Comparison of ENCODE assay signal across 15 cellular contexts in the genomic region with DNA sequence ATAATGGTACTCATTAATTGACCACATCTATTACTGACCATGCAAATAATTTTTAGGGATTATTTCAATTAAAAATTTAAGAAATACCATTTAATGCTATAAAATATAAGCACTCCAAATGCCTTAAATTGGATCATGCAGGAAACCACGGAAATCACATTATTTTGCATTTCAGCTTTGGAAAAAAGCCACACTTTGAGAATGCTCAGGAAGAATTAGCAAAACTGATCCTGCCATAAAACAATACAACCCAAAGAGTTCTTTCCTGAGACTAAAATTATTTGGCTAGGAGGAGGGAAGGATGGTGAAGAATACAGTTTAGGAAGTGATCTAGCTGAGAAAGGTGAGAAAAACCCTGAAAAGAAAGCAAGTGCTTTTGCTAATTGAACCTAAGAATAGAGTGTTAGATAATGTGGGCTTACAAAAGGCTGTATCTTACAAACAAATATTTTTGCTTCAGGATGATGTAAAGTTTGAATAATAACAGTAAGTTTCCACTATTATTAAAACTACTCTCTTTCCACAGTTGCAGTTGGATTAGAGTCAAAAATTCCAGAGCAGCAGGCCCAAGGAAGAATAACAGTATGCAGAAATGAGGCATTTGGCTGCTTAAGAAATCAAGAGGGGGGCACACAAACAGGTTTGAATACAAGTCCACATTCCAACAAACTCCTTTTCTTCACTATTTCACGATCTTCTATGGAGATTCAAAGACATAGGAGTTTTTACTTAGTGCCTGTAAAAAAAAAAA.
DNase-seq lines count a peak whose midpoint lies in the region; ATAC-seq and TF ChIP-seq lines count a peak whose summit lies in the region.
"Had no signal": no experiment of that assay in that cellular context is flagged by ENCODE, and none has a peak within 500 bp of the region (broad histone marks: within the 10 kb centered on the region; RNA-seq: fewer than 3 reads in every experiment).

No MANE protein-coding gene starts in this region.

- H3K4me1 Mint-ChIP-seq in Calu3 (ENCODE audit: low read depth, unreplicated experiment): no peaks in the 10 kb centered on the region
- H3K4me1 Mint-ChIP-seq in activated naive CD8-positive, alpha-beta T cell treated with anti-CD3 and anti-CD28 coated beads, Interleukin-2, amount 50 U/mL, for 24 hours: no peaks in the 10 kb centered on the region
- H3K4me1 Mint-ChIP-seq: activated CD4-positive, alpha-beta T cell treated with anti-CD3 and anti-CD28 coated beads, Interleukin-2, amount 10 ng/mL, durations not matched to agents 24 days and 14 days had no signal

- H3K27me3 ChIP-seq in A673 (replicated peaks; ENCODE audit: insufficient read depth, low read depth, low read length, poor library complexity): no peaks in the 10 kb centered on the region
- no peaks in the 10 kb centered on the region for H3K27me3 ChIP-seq in HUES48 (ENCODE audit: control insufficient read depth, insufficient read depth, low read length)

- no TSS peak for BruUV-seq in A673 (replicated peaks; lab: Mats Ljungman, UMichigan)
- no TSS peak for BruUV-seq in Calu3 (replicated peaks; lab: Mats Ljungman, UMichigan)

- peak; percentile 85 for DNase-seq in A673 (ENCODE audit: low spot score)
- DNase-seq in dermis blood vessel endothelial cell: peak; percentile 64
- DNase-seq in kidney glomerular epithelial cell (lab: John Stamatoyannopoulos, UW): peak; percentile 36
- no peak for DNase-seq in activated T-cell treated with anti-CD3 and anti-CD28 coated beads, Interleukin-2, amount 50 U/mL, for 48 hours
- no peak for DNase-seq in Calu3
- DNase-seq in A172 (ENCODE audit: low spot score): no peak
- no peak for DNase-seq in activated naive CD8-positive, alpha-beta T cell treated with anti-CD3 and anti-CD28 coated beads, Interleukin-2, amount 50 U/mL, for 24 hours
- DNase-seq: activated CD4-positive, alpha-beta T cell treated with anti-CD3 and anti-CD28 coated beads, Interleukin-2, amount 10 ng/mL, durations not matched to agents 24 days and 14 days; lower lobe of right lung; NCI-H2029; NCI-H82; nucleus accumbens; RPMI8226 had no signal

- ATAC-seq in activated naive CD8-positive, alpha-beta T cell treated with anti-CD3 and anti-CD28 coated beads, Interleukin-2, amount 50 U/mL, for 24 hours: no peak
- ATAC-seq: lower lobe of right lung had no signal

- no peaks in the 10 kb centered on the region for H3K9me3 Mint-ChIP-seq in Calu3 (ENCODE audit: low read depth, unreplicated experiment)
- H3K9me3 Mint-ChIP-seq in activated naive CD8-positive, alpha-beta T cell treated with anti-CD3 and anti-CD28 coated beads, Interleukin-2, amount 50 U/mL, for 24 hours: no peaks in the 10 kb centered on the region
- H3K9me3 Mint-ChIP-seq: activated CD4-positive, alpha-beta T cell treated with anti-CD3 and anti-CD28 coated beads, Interleukin-2, amount 10 ng/mL, durations not matched to agents 24 days and 14 days had no signal

- CTCF ChIA-PET in A673 (lab: Charles Lee) (interaction anchor here (1.0 kb wide), 1 partner anchor 31 kb away, joined by 4 read pairs; no protein-coding TSS in a partner anchor), Calu3 (lab: Charles Lee) (no interaction called here)

- no peaks in the 10 kb centered on the region for H3K36me3 ChIP-seq in A673 (ENCODE audit: insufficient read depth, low read length, poor library complexity, severe bottlenecking)
- H3K36me3 ChIP-seq in HUES48 (ENCODE audit: control insufficient read depth, insufficient read depth, low read length): no peaks in the 10 kb centered on the region
- H3K36me3 ChIP-seq: lower lobe of right lung had no signal

- H3K9me3 ChIP-seq in A673 (ENCODE audit: low read depth, low read length, poor library complexity, severe bottlenecking): no peaks in the 10 kb centered on the region
- no peaks in the 10 kb centered on the region for H3K9me3 ChIP-seq in HUES48 (ENCODE audit: control insufficient read depth, insufficient read depth, low read length)
- H3K9me3 ChIP-seq: lower lobe of right lung had no signal

- POLR2A ChIA-PET in A673 (lab: Charles Lee; ENCODE audit: low non-redundant PET): no interaction called here

- H3K27me3 Mint-ChIP-seq in Calu3 (ENCODE audit: unreplicated experiment): no peaks in the 10 kb centered on the region
- no peaks in the 10 kb centered on the region for H3K27me3 Mint-ChIP-seq in activated naive CD8-positive, alpha-beta T cell treated with anti-CD3 and anti-CD28 coated beads, Interleukin-2, amount 50 U/mL, for 24 hours
- H3K27me3 Mint-ChIP-seq: activated CD4-positive, alpha-beta T cell treated with anti-CD3 and anti-CD28 coated beads, Interleukin-2, amount 10 ng/mL, durations not matched to agents 24 days and 14 days had no signal

- no peak overlapping the region for H3K4me3 Mint-ChIP-seq in Calu3 (ENCODE audit: low read depth, unreplicated experiment)
- no peak overlapping the region for H3K4me3 Mint-ChIP-seq in activated naive CD8-positive, alpha-beta T cell treated with anti-CD3 and anti-CD28 coated beads, Interleukin-2, amount 50 U/mL, for 24 hours
- H3K4me3 Mint-ChIP-seq: activated CD4-positive, alpha-beta T cell treated with anti-CD3 and anti-CD28 coated beads, Interleukin-2, amount 10 ng/mL, durations not matched to agents 24 days and 14 days had no signal

- H3K36me3 Mint-ChIP-seq in Calu3 (ENCODE audit: insufficient read depth, unreplicated experiment): no peaks in the 10 kb centered on the region
- no peaks in the 10 kb centered on the region for H3K36me3 Mint-ChIP-seq in activated naive CD8-positive, alpha-beta T cell treated with anti-CD3 and anti-CD28 coated beads, Interleukin-2, amount 50 U/mL, for 24 hours (ENCODE audit: low read depth)

- no peak overlapping the region for H3K9ac ChIP-seq in HUES48 (ENCODE audit: low read depth, low read length)
- H3K9ac ChIP-seq: KMS-11 had no signal

- no peak overlapping the region for H3K4me3 ChIP-seq in A673 (ENCODE audit: low read depth, low read length, poor library complexity, severe bottlenecking)
- H3K4me3 ChIP-seq in HUES48 (ENCODE audit: low read depth, low read length): no peak overlapping the region
- H3K4me3 ChIP-seq: lower lobe of right lung had no signal

- H3K27ac Mint-ChIP-seq in Calu3 (ENCODE audit: unreplicated experiment): no peak overlapping the region
- H3K27ac Mint-ChIP-seq in activated naive CD8-positive, alpha-beta T cell treated with anti-CD3 and anti-CD28 coated beads, Interleukin-2, amount 50 U/mL, for 24 hours: no peak overlapping the region
- H3K27ac Mint-ChIP-seq: activated CD4-positive, alpha-beta T cell treated with anti-CD3 and anti-CD28 coated beads, Interleukin-2, amount 10 ng/mL, durations not matched to agents 24 days and 14 days had no signal

- TF ChIP-seq CTCF in A673 (conservative IDR thresholded peaks at IDR 0.05; ENCODE audit: low read depth, low read length): no peak
- no peak for TF ChIP-seq CTCF in Calu3 (IDR thresholded peaks at IDR 0.05; ENCODE audit: unreplicated experiment)

- H3K4me1 ChIP-seq in A673 (ENCODE audit: insufficient read depth, low read length, poor library complexity, severe bottlenecking): peaks cover 24% of the 10 kb centered on the region
- peaks cover 20% of the 10 kb centered on the region for H3K4me1 ChIP-seq in HUES48 (ENCODE audit: control insufficient read depth, insufficient read depth, low read length)
- H3K4me1 ChIP-seq: lower lobe of right lung had no signal

- intact Hi-C loops in A673 (cut with micrococcal nuclease; ENCODE audit: unreplicated experiment) (loop anchor here (2.0 kb wide), 1 partner anchor 74 kb away; no protein-coding TSS in a partner anchor), Calu3 (cut with micrococcal nuclease; ENCODE audit: unreplicated experiment) (no loop called here)

- H3K27ac ChIP-seq in A673 (ENCODE audit: low read depth, low read length, poor library complexity, severe bottlenecking): peak overlapping the region; percentile 25
- H3K27ac ChIP-seq in HUES48 (ENCODE audit: low read depth, low read length): peak overlapping the region; percentile 63
- H3K27ac ChIP-seq: KMS-11, lower lobe of right lung had no signal

Comparison
In these comparisons a context has a peak if more than half of its experiments do, and no peak if none do; other contexts are left out.
1. DNase-seq: peak in A673 (single experiment), dermis blood vessel endothelial cell (single experiment) and kidney glomerular epithelial cell (single experiment); none in activated T-cell treated with anti-CD3 and anti-CD28 coated beads, Interleukin-2, amount 50 U/mL, for 48 hours (0 of 2), Calu3 (single experiment), A172 (single experiment) and activated naive CD8-positive, alpha-beta T cell treated with anti-CD3 and anti-CD28 coated beads, Interleukin-2, amount 50 U/mL, for 24 hours (single experiment).